8 cellular contexts compared by ENCODE assay signal in genomic region chr1:183543619-183544204, GRCh38. TPM values are rescaled to one million over a fixed set of nuclear protein-coding genes. Genes with fewer than 3 reads are reported as not detected.
DNase-seq lines count a peak whose midpoint lies in the region; ATAC-seq lines count a peak whose summit lies in the region.
"Had no signal": no experiment of that assay in that cellular context is flagged by ENCODE, and none has a peak within 500 bp of the region (broad histone marks: within the 10 kb centered on the region; RNA-seq: fewer than 3 reads in every experiment).

No MANE protein-coding gene starts in this region.

- no peaks in the 10 kb centered on the region for H3K9me3 ChIP-seq in GM23248 (ENCODE audit: low read depth)

- H4K20me1 ChIP-seq in GM23248 (ENCODE audit: insufficient read depth): no peaks in the 10 kb centered on the region

- no peak overlapping the region for H3K4me3 ChIP-seq in GM23248

- H3K27ac ChIP-seq in GM23248: 0 out of 2 replicates have a peak overlapping the region, but pooled peaks have one; percentile 1

- no peaks in the 10 kb centered on the region for H3K9me2 ChIP-seq in GM23248 (ENCODE audit: insufficient read depth)

- H3K27ac Mint-ChIP-seq in stimulated activated effector memory CD8-positive, alpha-beta T cell treated with anti-CD3 and anti-CD28 coated beads, Interleukin-12 subunit alpha, Interleukin-12 subunit beta, amount 100 ng/mL, for 72 hours: no peak overlapping the region
- H3K27ac Mint-ChIP-seq: activated naive CD4-positive, alpha-beta T cell treated with anti-CD3 and anti-CD28 coated beads, Interleukin-2, amount 50 U/mL, for 24 hours had no signal

- no peak overlapping the region for H3K9ac ChIP-seq in GM23248

- DNase-seq in EH (ENCODE audit: low read depth) (peak; percentile 74), GM23248 (peak; percentile 84), NCI-H2196 (lab: John Stamatoyannopoulos, UW; ENCODE audit: unreplicated experiment) (peak; percentile 55), amniotic epithelial cell (ENCODE audit: low read depth) (peak; percentile 71), iPS DF 4.7 (ENCODE audit: extremely low read depth, low spot score) (peak; percentile 19)
- DNase-seq in stimulated activated effector memory CD8-positive, alpha-beta T cell treated with anti-CD3 and anti-CD28 coated beads, Interleukin-12 subunit alpha, Interleukin-12 subunit beta, amount 100 ng/mL, for 72 hours (ENCODE audit: low spot score in 2 of 2): no peak

- peak overlapping the region; percentile 54 for H2AFZ ChIP-seq in GM23248

- H3F3A ChIP-seq in GM23248 (ENCODE audit: insufficient read depth): peaks cover 16% of the 10 kb centered on the region; the same call in 1 of the 2 replicates

- no peak overlapping the region for H3K4me3 Mint-ChIP-seq in stimulated activated effector memory CD8-positive, alpha-beta T cell treated with anti-CD3 and anti-CD28 coated beads, Interleukin-12 subunit alpha, Interleukin-12 subunit beta, amount 100 ng/mL, for 72 hours
- H3K4me3 Mint-ChIP-seq: activated naive CD4-positive, alpha-beta T cell treated with anti-CD3 and anti-CD28 coated beads, Interleukin-2, amount 50 U/mL, for 24 hours had no signal

- H3K4me2 ChIP-seq in GM23248 (ENCODE audit: unreplicated experiment): peak overlapping the region; percentile 41

- no peaks in the 10 kb centered on the region for H3K4me1 Mint-ChIP-seq in stimulated activated effector memory CD8-positive, alpha-beta T cell treated with anti-CD3 and anti-CD28 coated beads, Interleukin-12 subunit alpha, Interleukin-12 subunit beta, amount 100 ng/mL, for 72 hours

- H3K79me2 ChIP-seq in GM23248 (ENCODE audit: insufficient read depth): no peaks in the 10 kb centered on the region

- in situ Hi-C loops in GM23248 (cut with MboI): no loop called here

- ATAC-seq in stimulated activated effector memory CD8-positive, alpha-beta T cell treated with anti-CD3 and anti-CD28 coated beads, Interleukin-12 subunit alpha, Interleukin-12 subunit beta, amount 100 ng/mL, for 72 hours: peak; percentile 76
- ATAC-seq in HG03095 (IDR thresholded peaks at IDR 0.05; ENCODE audit: unreplicated experiment): no peak

- H3K36me3 ChIP-seq in GM23248 (ENCODE audit: low read depth): peaks cover 65% of the 10 kb centered on the region

- WGBS in GM23248 (ENCODE audit: low coverage in 1 of 2, low lambda C conversion rate in 2 of 2, missing lambda C conversion rate in 2 of 2), 2 experiments: 33 to 37% methylated on average over 2 of the region's 2 CpGs

- H3K27me3 ChIP-seq in GM23248 (replicated peaks; ENCODE audit: insufficient read depth): no peaks in the 10 kb centered on the region

- no peaks in the 10 kb centered on the region for H3K4me1 ChIP-seq in GM23248 (ENCODE audit: insufficient read depth)

- peaks cover 97% of the 10 kb centered on the region for H3K36me3 Mint-ChIP-seq in stimulated activated effector memory CD8-positive, alpha-beta T cell treated with anti-CD3 and anti-CD28 coated beads, Interleukin-12 subunit alpha, Interleukin-12 subunit beta, amount 100 ng/mL, for 72 hours

- no peaks in the 10 kb centered on the region for H3K9me3 Mint-ChIP-seq in stimulated activated effector memory CD8-positive, alpha-beta T cell treated with anti-CD3 and anti-CD28 coated beads, Interleukin-12 subunit alpha, Interleukin-12 subunit beta, amount 100 ng/mL, for 72 hours
- H3K9me3 Mint-ChIP-seq: activated naive CD4-positive, alpha-beta T cell treated with anti-CD3 and anti-CD28 coated beads, Interleukin-2, amount 50 U/mL, for 24 hours had no signal

RNA-seq across cellular contexts. Expression of gene NCF2, which starts 46.5 kb away (rescaled TPM):
- not detected in 2 replicates for total RNA-seq in GM23248 (2014; rRNA removed; shearing (Covaris generic))
- polyA plus RNA-seq in GM23248 (2016; fragmentation: Nextera tagmentation; extraction: Ambion mirVana): 0.28 and 0.41 TPM in 2 replicates

Comparison
In these comparisons a context has a peak if more than half of its experiments do, and no peak if none do; other contexts are left out.
1. DNase-seq: peak in EH (single experiment), GM23248 (single experiment), NCI-H2196 (single experiment), amniotic epithelial cell (single experiment) and iPS DF 4.7 (single experiment); none in stimulated activated effector memory CD8-positive, alpha-beta T cell treated with anti-CD3 and anti-CD28 coated beads, Interleukin-12 subunit alpha, Interleukin-12 subunit beta, amount 100 ng/mL, for 72 hours (0 of 2).